11 cellular contexts compared by ENCODE assay signal in the genomic region with DNA sequence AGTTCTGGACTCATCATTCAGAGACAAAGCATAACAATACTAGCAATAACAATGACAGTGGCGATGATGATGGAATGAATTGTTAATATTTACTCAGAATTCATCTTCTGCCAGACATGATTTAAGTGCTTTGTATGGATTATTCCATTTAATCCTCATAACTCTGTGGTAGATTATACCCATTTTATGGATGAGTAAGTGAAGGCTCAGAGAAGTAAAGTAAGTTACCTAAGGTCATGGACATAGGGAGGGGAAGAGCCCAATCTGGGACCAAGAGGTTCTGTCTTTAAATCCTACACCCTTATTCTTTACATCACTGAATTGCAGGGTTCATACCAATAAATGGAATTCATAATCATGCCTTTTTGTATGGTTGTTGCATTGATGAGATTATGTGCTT.
"Had no signal": no experiment of that assay in that cellular context is flagged by ENCODE, and none has a peak within 500 bp of the region (broad histone marks: within the 10 kb centered on the region; RNA-seq: fewer than 3 reads in every experiment).

No MANE protein-coding gene starts in this region.

- H3K9me3 ChIP-seq: HAP-1 had no signal

- H3K4me3 ChIP-seq: GM23248, GM23338, HAP-1 had no signal

- ATAC-seq: GM23338, HCT116 had no signal

- FAIRE-seq: H1, H54 had no signal

- DNase-seq: GM23248, GOT3, H7, H9, HCEC 1CT, HFFc6 had no signal

- H3K36me3 ChIP-seq: HAP-1 had no signal

- H3K27ac ChIP-seq: GM23248 had no signal

- H3K4me1 ChIP-seq: HAP-1 had no signal

- H3K9ac ChIP-seq: GM23248 had no signal

- H2AFZ ChIP-seq: GM23248, GM23338 had no signal

- H3K4me2 ChIP-seq: GM23338 had no signal
